In the genomic region with DNA sequence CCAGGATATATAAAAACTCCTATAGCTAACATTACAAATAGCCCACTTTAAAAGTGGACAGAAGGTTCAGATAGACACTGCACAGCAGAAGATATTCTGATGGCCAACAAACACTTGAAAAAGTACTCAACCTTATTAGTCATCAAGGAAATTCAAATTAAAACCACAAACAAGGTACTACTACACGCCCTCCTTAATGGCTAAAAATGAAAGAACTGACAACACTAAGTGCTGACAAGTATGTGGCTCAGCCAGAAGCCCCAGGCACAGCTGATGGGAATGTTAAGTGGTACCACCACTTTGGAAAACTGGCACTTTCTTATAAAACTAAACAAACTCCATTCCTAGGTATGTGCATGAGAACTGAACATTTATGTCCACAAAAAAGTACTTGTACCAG, we compare ENCODE assay signal across 19 cellular contexts.
DNase-seq lines count a peak whose midpoint lies in the region; ATAC-seq, FAIRE-seq and TF ChIP-seq lines count a peak whose summit lies in the region.
"Had no signal": no experiment of that assay in that cellular context is flagged by ENCODE, and none has a peak within 500 bp of the region (broad histone marks: within the 10 kb centered on the region; RNA-seq: fewer than 3 reads in every experiment).

No MANE protein-coding gene starts in this region.

- BruUV-seq in mammary epithelial cell (replicated peaks; lab: Mats Ljungman, UMichigan) (no TSS peak), MCF 10A (replicated peaks; lab: Mats Ljungman, UMichigan) (no TSS peak), K562 (replicated peaks; lab: Mats Ljungman, UMichigan) (no TSS peak), Caco-2 (replicated peaks; lab: Mats Ljungman, UMichigan) (no TSS peak)

- peaks cover 4% of the 10 kb centered on the region for H3K36me3 Mint-ChIP-seq in MCF 10A (ENCODE audit: insufficient read depth, unreplicated experiment)
- H3K36me3 Mint-ChIP-seq in Caco-2 (ENCODE audit: insufficient read depth, unreplicated experiment), result peaks cover 9% of the 10 kb centered on the region

- POLR2A ChIA-PET in MCF 10A (lab: Yijun Ruan, JAX), result no interaction called here
- POLR2A ChIA-PET in K562 (lab: Yijun Ruan, JAX), result no interaction called here
- POLR2A ChIA-PET in Caco-2 (lab: Charles Lee), result no interaction called here

- TF ChIP-seq EP300 in K562 (IDR thresholded peaks at IDR 0.05; ENCODE audit: low read length), result no peak

- H3K36me3 ChIP-seq in mammary epithelial cell (ENCODE audit: insufficient read depth, low read length), result no peaks in the 10 kb centered on the region
- H3K36me3 ChIP-seq in K562 (ENCODE audit: control insufficient read depth, insufficient read depth, low read length), result no peaks in the 10 kb centered on the region
- no peaks in the 10 kb centered on the region for H3K36me3 ChIP-seq in left lung
- H3K36me3 ChIP-seq in Caco-2 (ENCODE audit: control insufficient read depth, insufficient read depth, low read length), result no peaks in the 10 kb centered on the region
- H3K36me3 ChIP-seq: HAP-1 had no signal

- in situ Hi-C loops in mammary epithelial cell (cut with MboI; ENCODE audit: low sequenced_read_pairs in 2 of 2) (no loop called here), K562 (cut with MboI) (no loop called here)

- no peaks in the 10 kb centered on the region for H3K9me1 ChIP-seq in K562 (ENCODE audit: control insufficient read depth, insufficient read depth, low read length)

- H3K27ac Mint-ChIP-seq in MCF 10A (ENCODE audit: low read depth, unreplicated experiment) (no peak overlapping the region), Caco-2 (ENCODE audit: unreplicated experiment) (no peak overlapping the region)
- H3K27ac Mint-ChIP-seq: CD4-positive, alpha-beta T cell had no signal

- TF ChIP-seq POLR2A in K562 (conservative IDR thresholded peaks at IDR 0.05), result no peak

- TF ChIP-seq CTCF in mammary epithelial cell (conservative IDR thresholded peaks at IDR 0.05 in 1 of 2, IDR thresholded peaks at IDR 0.05 in 1 of 2; ENCODE audit: extremely low read depth in 1 of 2, insufficient read depth in 1 of 2, low read depth in 1 of 2, low read length in 2 of 2) (no peak), MCF 10A (IDR thresholded peaks at IDR 0.05; ENCODE audit: unreplicated experiment) (no peak), K562 (IDR thresholded peaks at IDR 0.05 in 2 of 3, conservative IDR thresholded peaks at IDR 0.05 in 1 of 3; ENCODE audit: insufficient read depth in 2 of 3, low read depth in 1 of 3, low read length in 3 of 3) (no peak), left lung (IDR thresholded peaks at IDR 0.05) (no peak), Caco-2 (IDR thresholded peaks at IDR 0.05; ENCODE audit: insufficient read depth in 1 of 2, low read depth in 1 of 2, low read length in 1 of 2, severe bottlenecking in 1 of 2, unreplicated experiment in 1 of 2) (no peak)

- H3K9ac ChIP-seq in mammary epithelial cell (ENCODE audit: insufficient read depth, low read length) (no peak overlapping the region), K562 (ENCODE audit: insufficient read depth in 1 of 2, low read depth in 2 of 2, low read length in 2 of 2) (no peak overlapping the region)
- H3K9ac ChIP-seq: GM23248 had no signal

- H3K27ac ChIP-seq in mammary epithelial cell (ENCODE audit: insufficient read depth, low read depth, low read length) (no peak overlapping the region), K562 (ENCODE audit: extremely low read depth, low read depth, low read length) (no peak overlapping the region), left lung (no peak overlapping the region)
- H3K27ac ChIP-seq: C4-2B, GM23248 had no signal

- H4K20me1 ChIP-seq in mammary epithelial cell (ENCODE audit: insufficient read depth, low read length), result no peaks in the 10 kb centered on the region
- no peaks in the 10 kb centered on the region for H4K20me1 ChIP-seq in K562 (replicated peaks; ENCODE audit: control insufficient read depth, insufficient read depth, low read length)

- no peak for ATAC-seq in K562
- peak; percentile 39 for ATAC-seq in left lung

- peaks cover 28% of the 10 kb centered on the region for H3K9me3 Mint-ChIP-seq in MCF 10A (ENCODE audit: unreplicated experiment)
- peaks cover 24% of the 10 kb centered on the region for H3K9me3 Mint-ChIP-seq in Caco-2 (ENCODE audit: unreplicated experiment)

- H2AFZ ChIP-seq in mammary epithelial cell (ENCODE audit: low read depth, low read length) (no peak overlapping the region), K562 (ENCODE audit: low read depth, low read length) (no peak overlapping the region)
- H2AFZ ChIP-seq: GM23248 had no signal

- no peaks in the 10 kb centered on the region for H3K27me3 Mint-ChIP-seq in MCF 10A (ENCODE audit: insufficient read depth, unreplicated experiment)
- H3K27me3 Mint-ChIP-seq in Caco-2 (ENCODE audit: insufficient read depth, unreplicated experiment), result no peaks in the 10 kb centered on the region
- H3K27me3 Mint-ChIP-seq: CD4-positive, alpha-beta T cell had no signal

- H3K9me3 ChIP-seq in mammary epithelial cell (replicated peaks; ENCODE audit: insufficient read depth, low read length), result peaks cover 3% of the 10 kb centered on the region
- H3K9me3 ChIP-seq in K562 (replicated peaks; ENCODE audit: control insufficient read depth, insufficient read depth, low read depth, low read length), result no peaks in the 10 kb centered on the region
- peaks cover 0 to 11% of the 10 kb centered on the region in 2 donors for H3K9me3 ChIP-seq in left lung
- no peaks in the 10 kb centered on the region; the same call in 1 of the 2 replicates for H3K9me3 ChIP-seq in Caco-2
- H3K9me3 ChIP-seq: HAP-1 had no signal

- CTCF ChIA-PET in mammary epithelial cell (lab: Charles Lee; ENCODE audit: low non-redundant PET) (no interaction called here), MCF 10A (lab: Yijun Ruan, JAX) (no interaction called here), K562 (lab: Yijun Ruan, JAX; ENCODE audit: low intra/inter-chr PET ratio) (no interaction called here), Caco-2 (lab: Charles Lee) (no interaction called here)

- no peak for TF ChIP-seq RAD21 in K562 (CRISPR knock-in tag; conservative IDR thresholded peaks at IDR 0.05 in 1 of 2, IDR thresholded peaks at IDR 0.05 in 1 of 2)

- DNase-seq in mammary epithelial cell, result peak; percentile 24
- DNase-seq in MCF 10A (ENCODE audit: unreplicated experiment), result no peak
- peak; percentile 14 for DNase-seq in M059J (ENCODE audit: low read depth)
- no peak for DNase-seq in K562 (ENCODE audit: extremely low read depth in 1 of 4, low spot score in 3 of 4)
- DNase-seq in left lung, result no peak
- DNase-seq in OCI-M1 (lab: John Stamatoyannopoulos, UW), result no peak
- no peak for DNase-seq in Caco-2
- DNase-seq: ACHN; Calu3; CD4-positive, alpha-beta T cell; DMS 273 treated with DMSO at 0.1 percent for 48 hours; DMS79; GDM1; GM23248 had no signal

- H3K4me1 Mint-ChIP-seq in MCF 10A (ENCODE audit: insufficient read depth, unreplicated experiment) (no peaks in the 10 kb centered on the region), Caco-2 (ENCODE audit: low read depth, unreplicated experiment) (no peaks in the 10 kb centered on the region)

- no peak overlapping the region for H3K4me3 ChIP-seq in mammary epithelial cell (replicated peaks in 1 of 3; ENCODE audit: insufficient read depth in 1 of 3, low read depth in 2 of 3, low read length in 3 of 3)
- H3K4me3 ChIP-seq in K562, result no peak overlapping the region
- no peak overlapping the region for H3K4me3 ChIP-seq in left lung
- no peak overlapping the region for H3K4me3 ChIP-seq in Caco-2 (ENCODE audit: low read depth, low read length)
- H3K4me3 ChIP-seq: GM23248, HAP-1 had no signal

- H3K4me2 ChIP-seq in mammary epithelial cell (ENCODE audit: insufficient read depth, low read depth, low read length), result no peak overlapping the region
- H3K4me2 ChIP-seq in K562 (ENCODE audit: insufficient read depth, low read length), result no peak overlapping the region

- H3K4me1 ChIP-seq in mammary epithelial cell (ENCODE audit: insufficient read depth, low read length) (no peaks in the 10 kb centered on the region), K562 (replicated peaks in 1 of 2; ENCODE audit: control insufficient read depth in 2 of 2, insufficient read depth in 2 of 2, low read length in 2 of 2) (no peaks in the 10 kb centered on the region; a peak in 1 of 5 replicates), left lung (no peaks in the 10 kb centered on the region), Caco-2 (no peaks in the 10 kb centered on the region)
- H3K4me1 ChIP-seq: HAP-1 had no signal

- 93% methylated on average over 1 of the region's 1 CpG for WGBS in mammary epithelial cell (ENCODE audit: low coverage, missing lambda C conversion rate)
- 0% methylated on average over 1 of the region's 1 CpG for WGBS in K562 (ENCODE audit: insufficient coverage, low coverage, missing lambda C conversion rate)

- H3K79me2 ChIP-seq in mammary epithelial cell (ENCODE audit: insufficient read depth, low read length) (no peaks in the 10 kb centered on the region), K562 (ENCODE audit: control insufficient read depth, insufficient read depth, low read length) (no peaks in the 10 kb centered on the region)

- H3K27me3 ChIP-seq in mammary epithelial cell (ENCODE audit: insufficient read depth, low read length), result no peaks in the 10 kb centered on the region
- no peaks in the 10 kb centered on the region for H3K27me3 ChIP-seq in K562 (ENCODE audit: control insufficient read depth in 2 of 2, insufficient read depth in 2 of 2, low read length in 2 of 2)
- H3K27me3 ChIP-seq in left lung, result no peaks in the 10 kb centered on the region
- no peaks in the 10 kb centered on the region for H3K27me3 ChIP-seq in Caco-2 (replicated peaks; ENCODE audit: control insufficient read depth, insufficient read depth, low read length)

- H3K4me3 Mint-ChIP-seq in MCF 10A (ENCODE audit: unreplicated experiment) (no peak overlapping the region), Caco-2 (ENCODE audit: unreplicated experiment) (no peak overlapping the region)
- H3K4me3 Mint-ChIP-seq: CD4-positive, alpha-beta T cell had no signal

- dilution Hi-C loops in mammary epithelial cell (cut with HindIII; ENCODE audit: low sequenced_read_pairs), result no loop called here

- FAIRE-seq in K562 (lab: Jason Lieb, UNC), result no peak
- FAIRE-seq: A204.1, GM12892, GM18507 had no signal

- intact Hi-C loops in mammary epithelial cell (cut with micrococcal nuclease), result no loop called here
- intact Hi-C loops in MCF 10A (cut with micrococcal nuclease), result no loop called here
- intact Hi-C loops in K562 (cut with micrococcal nuclease), result no loop called here
- intact Hi-C loops in left lung (cut with DNase I), result no loop called here
- intact Hi-C loops in Caco-2 (cut with micrococcal nuclease; ENCODE audit: unreplicated experiment), result no loop called here

Comparison
In these comparisons a context has a peak if more than half of its experiments do, and no peak if none do; other contexts are left out.
1. DNase-seq: peak in mammary epithelial cell (single experiment) and M059J (single experiment); none in MCF 10A (single experiment), K562 (0 of 4), left lung (0 of 2), OCI-M1 (single experiment) and Caco-2 (0 of 2).